In the genomic region with DNA sequence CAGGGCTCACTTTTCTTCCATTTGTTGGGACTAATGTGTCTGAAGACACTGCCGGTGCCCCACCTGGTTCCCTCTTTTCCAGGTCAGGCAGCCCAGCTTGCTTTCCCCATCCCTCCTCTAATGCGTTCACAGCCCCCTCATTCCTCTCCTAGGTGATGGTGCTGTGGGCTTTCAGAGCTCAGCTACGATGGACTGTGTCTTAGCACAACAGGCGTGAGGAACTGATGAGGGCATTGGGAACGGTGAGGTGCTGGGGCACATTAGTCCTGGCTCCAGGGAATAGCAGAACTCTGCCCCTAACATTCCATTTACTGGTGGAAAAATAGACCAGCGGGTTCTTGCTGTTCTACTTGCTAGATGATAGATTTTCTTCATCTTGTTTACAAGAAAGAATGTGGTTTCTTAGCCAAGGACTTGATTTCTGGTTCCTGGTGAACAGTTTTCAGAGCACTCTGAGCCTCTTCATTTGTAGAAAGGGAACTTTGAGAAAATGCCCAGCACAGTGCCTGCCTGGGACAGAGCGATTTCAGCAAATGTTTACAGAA, we compare ENCODE assay signal across 17 cellular contexts. TPM values are rescaled to one million over a fixed set of nuclear protein-coding genes. Genes with fewer than 3 reads are reported as not detected.
DNase-seq lines count a peak whose midpoint lies in the region; ATAC-seq and TF ChIP-seq lines count a peak whose summit lies in the region.
"Had no signal": no experiment of that assay in that cellular context is flagged by ENCODE, and none has a peak within 500 bp of the region (broad histone marks: within the 10 kb centered on the region; RNA-seq: fewer than 3 reads in every experiment).

No MANE protein-coding gene starts in this region.

- no peaks in the 10 kb centered on the region for H3K27me3 ChIP-seq in endodermal cell (ENCODE audit: control insufficient read depth, insufficient read depth, low read length, poor library complexity, severe bottlenecking)
- no peaks in the 10 kb centered on the region for H3K27me3 ChIP-seq in tibial artery
- H3K27me3 ChIP-seq: cardiac muscle cell, gastrocnemius medialis, SJSA1 had no signal

- no peaks in the 10 kb centered on the region for H3K36me3 ChIP-seq in endodermal cell (ENCODE audit: control insufficient read depth, insufficient read depth, low read length)
- H3K36me3 ChIP-seq in tibial artery = no peaks in the 10 kb centered on the region
- H3K36me3 ChIP-seq: cardiac muscle cell, gastrocnemius medialis, SJSA1 had no signal

- intact Hi-C loops in posterior vena cava (cut with DNase I) = no loop called here
- intact Hi-C loops in tibial artery (cut with DNase I; ENCODE audit: low total_unique reads) = loop anchor here (5.0 kb wide), 1 partner anchor 44 kb away; a partner anchor contains a TSS

- H3K9me3 ChIP-seq in endodermal cell (ENCODE audit: control insufficient read depth, low read length) (no peaks in the 10 kb centered on the region), tibial artery (no peaks in the 10 kb centered on the region)
- H3K9me3 ChIP-seq: gastrocnemius medialis, SJSA1 had no signal

- 92% methylated on average over 5 to 7 of the region's 7 CpGs for WGBS in endodermal cell (ENCODE audit: insufficient coverage in 1 of 2, insufficient read length in 1 of 2), 2 experiments

- H3K36me3 Mint-ChIP-seq in activated naive CD8-positive, alpha-beta T cell = peaks cover 4% of the 10 kb centered on the region
- peaks cover 5% of the 10 kb centered on the region for H3K36me3 Mint-ChIP-seq in activated naive CD8-positive, alpha-beta T cell treated with anti-CD3 and anti-CD28 coated beads for 36 hours
- H3K36me3 Mint-ChIP-seq in endodermal cell (ENCODE audit: low read depth) (no peaks in the 10 kb centered on the region), type B pancreatic cell (no peaks in the 10 kb centered on the region)
- H3K36me3 Mint-ChIP-seq: activated CD4-positive, alpha-beta memory T cell treated with anti-CD3 and anti-CD28 coated beads for 36 hours had no signal

- H3K4me1 Mint-ChIP-seq in activated naive CD8-positive, alpha-beta T cell (ENCODE audit: low read depth) = peaks cover 42% of the 10 kb centered on the region
- peaks cover 34% of the 10 kb centered on the region for H3K4me1 Mint-ChIP-seq in activated naive CD8-positive, alpha-beta T cell treated with anti-CD3 and anti-CD28 coated beads for 36 hours
- H3K4me1 Mint-ChIP-seq in endodermal cell (peaks cover 12% of the 10 kb centered on the region), type B pancreatic cell (ENCODE audit: unreplicated experiment) (peaks cover 24% of the 10 kb centered on the region)

- H3K4me3 ChIP-seq in endodermal cell (ENCODE audit: low read length) (no peak overlapping the region), tibial artery (peak overlapping the region in 1 of 2 donors; percentile 12)
- H3K4me3 ChIP-seq: cardiac muscle cell, gastrocnemius medialis, SJSA1 had no signal

- peak overlapping the region; percentile 75 for H3K4me3 Mint-ChIP-seq in activated naive CD8-positive, alpha-beta T cell
- no peak overlapping the region for H3K4me3 Mint-ChIP-seq in activated naive CD8-positive, alpha-beta T cell treated with anti-CD3 and anti-CD28 coated beads for 36 hours
- H3K4me3 Mint-ChIP-seq in endodermal cell = no peak overlapping the region
- no peak overlapping the region for H3K4me3 Mint-ChIP-seq in type B pancreatic cell
- H3K4me3 Mint-ChIP-seq: activated CD4-positive, alpha-beta memory T cell treated with anti-CD3 and anti-CD28 coated beads for 36 hours had no signal

- no peak for DNase-seq in activated naive CD8-positive, alpha-beta T cell treated with anti-CD3 and anti-CD28 coated beads for 36 hours
- DNase-seq in endodermal cell = no peak
- DNase-seq in posterior vena cava (ENCODE audit: low spot score) = peak; percentile 67
- peak in 1 of 2 donors; percentile 20 for DNase-seq in tibial artery
- DNase-seq in type B pancreatic cell (ENCODE audit: extremely low spot score, unreplicated experiment) = no peak
- DNase-seq: DMS153, NCI-H187 treated with DMSO at 0.1 percent for 48 hours, NCI-H510A, OCI-M1 had no signal

- no peaks in the 10 kb centered on the region for H3K9me3 Mint-ChIP-seq in activated naive CD8-positive, alpha-beta T cell (ENCODE audit: low read depth)
- H3K9me3 Mint-ChIP-seq in activated naive CD8-positive, alpha-beta T cell treated with anti-CD3 and anti-CD28 coated beads for 36 hours = no peaks in the 10 kb centered on the region
- H3K9me3 Mint-ChIP-seq in endodermal cell (no peaks in the 10 kb centered on the region), type B pancreatic cell (no peaks in the 10 kb centered on the region)
- H3K9me3 Mint-ChIP-seq: activated CD4-positive, alpha-beta memory T cell treated with anti-CD3 and anti-CD28 coated beads for 36 hours had no signal

- peak overlapping the region; percentile 84 for H3K27ac Mint-ChIP-seq in activated naive CD8-positive, alpha-beta T cell
- H3K27ac Mint-ChIP-seq in activated naive CD8-positive, alpha-beta T cell treated with anti-CD3 and anti-CD28 coated beads for 36 hours = no peak overlapping the region
- H3K27ac Mint-ChIP-seq in endodermal cell (no peak overlapping the region), type B pancreatic cell (no peak overlapping the region)
- H3K27ac Mint-ChIP-seq: activated CD4-positive, alpha-beta memory T cell treated with anti-CD3 and anti-CD28 coated beads for 36 hours had no signal

- H3K27ac ChIP-seq in endodermal cell (ENCODE audit: low read depth, low read length) (peak overlapping the region; percentile 45), tibial artery (peak overlapping the region; percentile 71 to 77)
- H3K27ac ChIP-seq: cardiac muscle cell, SJSA1 had no signal

- H3K27me3 Mint-ChIP-seq in activated naive CD8-positive, alpha-beta T cell = no peaks in the 10 kb centered on the region
- H3K27me3 Mint-ChIP-seq in activated naive CD8-positive, alpha-beta T cell treated with anti-CD3 and anti-CD28 coated beads for 36 hours = no peaks in the 10 kb centered on the region
- H3K27me3 Mint-ChIP-seq in endodermal cell (ENCODE audit: insufficient read depth) (no peaks in the 10 kb centered on the region), type B pancreatic cell (peaks cover 56% of the 10 kb centered on the region)

- H3K9ac ChIP-seq in endodermal cell (ENCODE audit: extremely low read depth, low read length, poor library complexity, severe bottlenecking) = no peak overlapping the region

- TF ChIP-seq CTCF in endodermal cell (conservative IDR thresholded peaks at IDR 0.05) = no peak
- TF ChIP-seq CTCF in tibial artery (IDR thresholded peaks at IDR 0.05) = no peak
- no peak for TF ChIP-seq CTCF in type B pancreatic cell (conservative IDR thresholded peaks at IDR 0.05)

- no peak for ATAC-seq in HG03280 (IDR thresholded peaks at IDR 0.05; ENCODE audit: unreplicated experiment)
- ATAC-seq in GM18868 (IDR thresholded peaks at IDR 0.05; ENCODE audit: unreplicated experiment) = no peak

- H3K4me1 ChIP-seq in endodermal cell (ENCODE audit: control insufficient read depth, insufficient read depth, low read length) (no peaks in the 10 kb centered on the region), tibial artery (peaks cover 7 to 78% (median 70%) of the 10 kb centered on the region in 4 donors)

RNA-seq across cellular contexts. Expression of a gene that starts 42.4 kb away (rescaled TPM):
- total RNA-seq in activated naive CD8-positive, alpha-beta T cell treated with anti-CD3 and anti-CD28 coated beads for 36 hours = 10 to 100 TPM; 27.4 to 27.5 TPM
- 10 to 100 TPM; 14.9 to 15.1 TPM for total RNA-seq in endodermal cell
- polyA plus RNA-seq in endodermal cell (2013, experiment 1 of 2) = 22.2 TPM
- 26.3 TPM for polyA plus RNA-seq in endodermal cell (2013, experiment 2 of 2)
- total RNA-seq in posterior vena cava = 10 to 100 TPM; 52.3 to 74.8 TPM
- total RNA-seq in type B pancreatic cell (ENCODE audit: low replicate concordance) = 0.88 and 2.4 TPM in 2 replicates
- polyA plus RNA-seq: AG04450 had no signal
